In the genomic region with DNA sequence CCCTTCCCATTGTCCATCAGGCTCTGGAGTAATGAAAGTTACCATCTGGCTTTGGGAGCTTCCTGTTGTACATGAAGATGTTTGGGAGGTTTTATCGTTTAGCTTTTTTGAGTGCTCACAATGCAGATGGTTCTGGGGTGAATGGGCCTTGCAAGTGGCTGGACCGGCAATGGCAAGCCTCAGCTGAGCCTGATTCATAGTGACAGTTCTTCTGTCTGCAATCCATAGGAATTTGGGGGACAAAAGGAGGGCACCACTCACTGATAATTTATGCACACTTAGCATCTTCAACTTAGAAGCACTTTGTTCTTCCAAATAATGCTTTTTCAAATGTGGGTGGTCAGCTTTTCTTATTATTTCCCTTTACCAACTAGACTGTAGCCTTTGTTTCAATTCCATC, we compare ENCODE assay signal across 26 cellular contexts.
"Had no signal": no experiment of that assay in that cellular context is flagged by ENCODE, and none has a peak within 500 bp of the region (broad histone marks: within the 10 kb centered on the region; RNA-seq: fewer than 3 reads in every experiment).

No MANE protein-coding gene starts in this region.

- H3K4me3 ChIP-seq: adrenal gland, breast epithelium, esophagus squamous epithelium, spleen, testis, vagina had no signal

- H3K27me3 ChIP-seq: adrenal gland, breast epithelium, esophagus squamous epithelium, spleen, testis, vagina had no signal

- H3K4me3 Mint-ChIP-seq: activated CD4-positive, alpha-beta T cell treated with anti-CD3 and anti-CD28 coated beads for 36 hours; activated naive CD8-positive, alpha-beta T cell; activated T-cell treated with anti-CD3 and anti-CD28 coated beads, Interleukin-2, amount 50 U/mL, for 72 hours; central memory CD8-positive, alpha-beta T cell; naive B cell; neural crest cell; T-helper 2 cell treated with Interferon-gamma antibody and Interleukin-4, amounts not matched to agents 5 μg/mL and 100 μg/mL, for 36 hours; type B pancreatic cell had no signal

- H3K27ac ChIP-seq: adrenal gland, breast epithelium, spleen, testis, vagina had no signal

- H3K9me3 ChIP-seq: adrenal gland, breast epithelium, esophagus squamous epithelium, spleen, testis, vagina had no signal

- ATAC-seq: activated CD4-positive, alpha-beta T cell treated with anti-CD3 and anti-CD28 coated beads for 36 hours; activated T-cell treated with anti-CD3 and anti-CD28 coated beads, Interleukin-2, amount 50 U/mL, for 72 hours had no signal

- DNase-seq: activated CD4-positive, alpha-beta T cell treated with anti-CD3 and anti-CD28 coated beads for 36 hours; activated CD4-positive, alpha-beta T cell treated with anti-CD3 and anti-CD28 coated beads, Interleukin-2, amount 50 U/mL, for 4 hours; activated CD4-positive, CD25-positive, alpha-beta regulatory T cell; activated naive CD4-positive, alpha-beta T cell; activated T-cell treated with anti-CD3 and anti-CD28 coated beads for 4 hours; activated T-cell treated with anti-CD3 and anti-CD28 coated beads, Interleukin-2, amount 50 U/mL, for 72 hours; adrenal gland; dermis blood vessel endothelial cell; effector CD4-positive, alpha-beta T cell; esophagus squamous epithelium; foreskin melanocyte; islet precursor cell; mammary epithelial cell; naive B cell; spleen; stimulated activated naive CD4-positive, alpha-beta T cell treated with Interleukin-2 at 50 U/mL for 16 hours; T-helper 1 cell; testis had no signal

- H3K27me3 Mint-ChIP-seq: activated CD4-positive, alpha-beta T cell treated with anti-CD3 and anti-CD28 coated beads for 36 hours; activated naive CD8-positive, alpha-beta T cell; central memory CD8-positive, alpha-beta T cell; naive B cell; progenitor cell of endocrine pancreas; type B pancreatic cell had no signal

- H3K27ac Mint-ChIP-seq: activated CD4-positive, alpha-beta T cell treated with anti-CD3 and anti-CD28 coated beads for 36 hours; activated naive CD8-positive, alpha-beta T cell; activated T-cell treated with anti-CD3 and anti-CD28 coated beads, Interleukin-2, amount 50 U/mL, for 72 hours; naive B cell; progenitor cell of endocrine pancreas; T-helper 2 cell treated with Interferon-gamma antibody and Interleukin-4, amounts not matched to agents 5 μg/mL and 100 μg/mL, for 36 hours; type B pancreatic cell had no signal

- H3K4me1 Mint-ChIP-seq: activated CD4-positive, alpha-beta T cell treated with anti-CD3 and anti-CD28 coated beads for 36 hours; central memory CD8-positive, alpha-beta T cell; naive B cell had no signal

- H3K36me3 ChIP-seq: breast epithelium had no signal

- H3K9me3 Mint-ChIP-seq: activated T-cell treated with anti-CD3 and anti-CD28 coated beads, Interleukin-2, amount 50 U/mL, for 72 hours; central memory CD8-positive, alpha-beta T cell; naive B cell; neural crest cell; T-helper 2 cell treated with Interferon-gamma antibody and Interleukin-4, amounts not matched to agents 5 μg/mL and 100 μg/mL, for 36 hours; type B pancreatic cell had no signal
